8 cellular contexts compared by ENCODE assay signal in genomic region chr2:46296840-46297545, GRCh38. TPM values are rescaled to one million over a fixed set of nuclear protein-coding genes. Genes with fewer than 3 reads are reported as not detected.
A peak's percentile ranks its signal among the peaks of the same experiment; 100 is the strongest.
DNase-seq lines count a peak whose midpoint lies in the region; ATAC-seq, FAIRE-seq and TF ChIP-seq lines count a peak whose summit lies in the region.

Gene EPAS1 (plus strand): TSS chr2:46297407. CDS start chr2:46297912, 505 bp downstream.

- WGBS in small intestine, 3 donors = 0% methylated on average over 60 to 94 of the region's 94 CpGs

- H3K27me3 ChIP-seq in small intestine (ENCODE audit: control insufficient read depth in 2 of 2, insufficient read depth in 2 of 2, low read length in 2 of 2) = no peaks in the 10 kb centered on the region

- no peaks in the 10 kb centered on the region for H3K36me3 ChIP-seq in small intestine (ENCODE audit: control insufficient read depth in 2 of 2, insufficient read depth in 2 of 2, low read length in 2 of 2)

- DNase-seq in GM12865 (ENCODE audit: low read depth) = peak; percentile 82
- DNase-seq in NCI-H146 treated with DMSO at 0.1 percent for 48 hours (lab: John Stamatoyannopoulos, UW; ENCODE audit: unreplicated experiment) = peak; percentile 55
- peak; percentile 38 to 59 (median 52) for DNase-seq in activated CD4-positive, CD25-positive, alpha-beta regulatory T cell (lab: John Stamatoyannopoulos, UW)
- DNase-seq in cardiac fibroblast (ENCODE audit: low read depth in 2 of 2) = peak; percentile 86 to 97
- DNase-seq in iPS-NIHi7 (ENCODE audit: extremely low spot score) = peak; percentile 98
- DNase-seq in small intestine = peak; percentile 91
- no peak for DNase-seq in NCI-H128 (lab: John Stamatoyannopoulos, UW; ENCODE audit: unreplicated experiment)

- FAIRE-seq in small intestine (lab: Jason Lieb, UNC) = no peak

- TF ChIP-seq CTCF in GM12865 (IDR thresholded peaks at IDR 0.05; ENCODE audit: insufficient read depth, low read depth, low read length, missing control alignments) (no peak), cardiac fibroblast (IDR thresholded peaks at IDR 0.05; ENCODE audit: low read depth, low read length) (no peak)

- H3K9me3 ChIP-seq in small intestine (ENCODE audit: control insufficient read depth, low read depth) = no peaks in the 10 kb centered on the region

- H3K4me1 ChIP-seq in small intestine (ENCODE audit: control insufficient read depth in 2 of 2, insufficient read depth in 1 of 2, low read depth in 1 of 2, low read length in 1 of 2) = peaks cover 0 to 10% of the 10 kb centered on the region in 2 donors

- H3K4me3 ChIP-seq in GM12865 (ENCODE audit: low read depth, low read length) = peak within 1 kb of the TSS; percentile 69
- peak within 1 kb of the TSS; percentile 92 to 95 for H3K4me3 ChIP-seq in cardiac fibroblast (replicated peaks in 1 of 2; ENCODE audit: low read depth in 2 of 2, low read length in 2 of 2)
- peak within 1 kb of the TSS; percentile 83 to 88 for H3K4me3 ChIP-seq in small intestine (ENCODE audit: low read depth in 1 of 2, low read length in 2 of 2)

- ATAC-seq in HG02588 (IDR thresholded peaks at IDR 0.05; ENCODE audit: unreplicated experiment) = peak; percentile 81

- peak within 1 kb of the TSS; percentile 95 to 96 for H3K27ac ChIP-seq in small intestine (ENCODE audit: low read depth in 1 of 2, low read length in 1 of 2)

RNA-seq across cellular contexts. Expression of gene EPAS1, which starts in this region (rescaled TPM):
- polyA plus RNA-seq in small intestine = 100 to 1,000 TPM in 1 of 3 donors, 10 to 100 TPM in 2; 63.0 to 106 (median 65.3) TPM
